In the genomic region with DNA sequence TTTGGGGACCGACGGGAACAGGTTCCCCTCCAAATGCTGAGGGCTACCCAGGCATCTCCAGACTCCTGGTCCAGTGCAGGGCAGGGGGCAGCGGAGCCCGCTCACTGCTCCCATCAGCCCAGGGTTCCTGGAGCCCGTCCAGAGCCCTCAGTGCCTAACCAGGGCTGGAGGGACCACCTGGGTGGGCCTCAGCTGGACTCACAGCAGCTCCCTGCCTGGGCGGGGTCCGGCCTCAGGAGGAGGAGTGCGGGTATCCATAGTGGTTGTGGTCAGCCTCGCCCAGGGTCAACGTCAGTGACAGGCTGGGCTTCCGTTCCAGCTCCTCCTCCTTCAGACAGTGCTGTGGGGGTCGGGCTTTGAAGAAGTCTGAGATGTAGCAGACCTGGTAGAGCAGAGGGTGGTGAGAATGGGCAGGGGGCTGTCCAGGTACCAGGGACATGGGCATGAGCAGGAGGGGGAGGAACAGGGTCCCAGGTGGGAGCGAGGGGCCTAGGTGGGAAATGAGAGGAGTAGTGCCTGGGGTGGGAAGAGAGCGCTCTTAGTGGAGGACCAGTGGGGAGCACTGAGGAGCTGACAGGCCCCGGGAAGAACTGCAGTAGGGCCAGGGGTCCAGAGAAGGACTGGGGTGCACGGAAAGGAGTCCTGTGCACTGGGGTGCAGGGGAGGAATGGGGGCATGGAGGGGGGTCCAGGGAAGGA, we compare ENCODE assay signal across 1 cellular context.
TF ChIP-seq lines count a peak whose summit lies in the region.

No MANE protein-coding gene starts in this region.

TF ChIP-seq in HepG2, 621 proteins besides CTCF, POLR2A, EP300 and RAD21:
- TF ChIP-seq ZNF354B (CRISPR knock-in tag; IDR thresholded peaks at IDR 0.05) (no peak), BRCA1 (CRISPR knock-in tag; IDR thresholded peaks at IDR 0.05) (no peak), ZNF263 (CRISPR knock-in tag; IDR thresholded peaks at IDR 0.05) (peak; percentile 65; the same call in 1 of the 2 replicates)
- TF ChIP-seq, protein P1, sequence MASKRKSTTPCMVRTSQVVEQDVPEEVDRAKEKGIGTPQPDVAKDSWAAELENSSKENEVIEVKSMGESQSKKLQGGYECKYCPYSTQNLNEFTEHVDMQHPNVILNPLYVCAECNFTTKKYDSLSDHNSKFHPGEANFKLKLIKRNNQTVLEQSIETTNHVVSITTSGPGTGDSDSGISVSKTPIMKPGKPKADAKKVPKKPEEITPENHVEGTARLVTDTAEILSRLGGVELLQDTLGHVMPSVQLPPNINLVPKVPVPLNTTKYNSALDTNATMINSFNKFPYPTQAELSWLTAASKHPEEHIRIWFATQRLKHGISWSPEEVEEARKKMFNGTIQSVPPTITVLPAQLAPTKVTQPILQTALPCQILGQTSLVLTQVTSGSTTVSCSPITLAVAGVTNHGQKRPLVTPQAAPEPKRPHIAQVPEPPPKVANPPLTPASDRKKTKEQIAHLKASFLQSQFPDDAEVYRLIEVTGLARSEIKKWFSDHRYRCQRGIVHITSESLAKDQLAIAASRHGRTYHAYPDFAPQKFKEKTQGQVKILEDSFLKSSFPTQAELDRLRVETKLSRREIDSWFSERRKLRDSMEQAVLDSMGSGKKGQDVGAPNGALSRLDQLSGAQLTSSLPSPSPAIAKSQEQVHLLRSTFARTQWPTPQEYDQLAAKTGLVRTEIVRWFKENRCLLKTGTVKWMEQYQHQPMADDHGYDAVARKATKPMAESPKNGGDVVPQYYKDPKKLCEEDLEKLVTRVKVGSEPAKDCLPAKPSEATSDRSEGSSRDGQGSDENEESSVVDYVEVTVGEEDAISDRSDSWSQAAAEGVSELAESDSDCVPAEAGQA (IDR thresholded peaks at IDR 0.05; ENCODE audit: low read depth), result no peak
- TF ChIP-seq, protein P1 (CRISPR knock-in tag; IDR thresholded peaks at IDR 0.05; ENCODE audit: borderline replicate concordance), result no peak
- TF ChIP-seq, protein P2, sequence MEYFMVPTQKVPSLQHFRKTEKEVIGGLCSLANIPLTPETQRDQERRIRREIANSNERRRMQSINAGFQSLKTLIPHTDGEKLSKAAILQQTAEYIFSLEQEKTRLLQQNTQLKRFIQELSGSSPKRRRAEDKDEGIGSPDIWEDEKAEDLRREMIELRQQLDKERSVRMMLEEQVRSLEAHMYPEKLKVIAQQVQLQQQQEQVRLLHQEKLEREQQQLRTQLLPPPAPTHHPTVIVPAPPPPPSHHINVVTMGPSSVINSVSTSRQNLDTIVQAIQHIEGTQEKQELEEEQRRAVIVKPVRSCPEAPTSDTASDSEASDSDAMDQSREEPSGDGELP (IDR thresholded peaks at IDR 0.05; ENCODE audit: borderline replicate concordance, low read depth), result no peak
